In genomic region chr1:52876843-52877242, GRCh38 we compare ENCODE assay signal across 40 cellular contexts. TPM values are rescaled to one million over a fixed set of nuclear protein-coding genes. Genes with fewer than 3 reads are reported as not detected.
"Had no signal": no experiment of that assay in that cellular context is flagged by ENCODE, and none has a peak within 500 bp of the region (broad histone marks: within the 10 kb centered on the region; RNA-seq: fewer than 3 reads in every experiment).

No MANE protein-coding gene starts in this region.

- H3K27me3 Mint-ChIP-seq: activated CD4-positive, alpha-beta memory T cell treated with anti-CD3 and anti-CD28 coated beads, Interleukin-2, amount 10 ng/mL, durations not matched to agents 7 days and 5 days; activated naive CD8-positive, alpha-beta T cell treated with anti-CD3 and anti-CD28 coated beads, Interleukin-2, amount 10 ng/mL, durations not matched to agents 7 days and 5 days had no signal

- H3K36me3 ChIP-seq: ascending aorta, cardiac muscle cell had no signal

- H3K4me1 Mint-ChIP-seq: activated CD4-positive, alpha-beta memory T cell treated with anti-CD3 and anti-CD28 coated beads, Interleukin-2, amount 10 ng/mL, durations not matched to agents 7 days and 5 days; activated CD8-positive, alpha-beta memory T cell treated with anti-CD3 and anti-CD28 coated beads, Interleukin-2, amount 10 ng/mL, durations not matched to agents 7 days and 5 days; activated naive CD4-positive, alpha-beta T cell treated with anti-CD3 and anti-CD28 coated beads, Interleukin-2, amount 50 U/mL, for 24 hours; activated naive CD8-positive, alpha-beta T cell treated with anti-CD3 and anti-CD28 coated beads, Interleukin-2, amount 10 ng/mL, durations not matched to agents 7 days and 5 days; central memory CD8-positive, alpha-beta T cell; T-cell; T-helper 17 cell had no signal

- H3K9me3 ChIP-seq: ascending aorta, MG63 had no signal

- ATAC-seq: activated CD8-positive, alpha-beta memory T cell treated with anti-CD3 and anti-CD28 coated beads, Interleukin-2, amount 10 ng/mL, durations not matched to agents 7 days and 5 days; PC-3; Right ventricle myocardium inferior; SK-N-SH treated with all-trans-retinoic acid at 6 μM for 48 hours; T-cell; T-helper 17 cell had no signal

- H3K9me3 Mint-ChIP-seq: activated CD4-positive, alpha-beta memory T cell treated with anti-CD3 and anti-CD28 coated beads, Interleukin-2, amount 10 ng/mL, durations not matched to agents 7 days and 5 days; activated naive CD4-positive, alpha-beta T cell treated with anti-CD3 and anti-CD28 coated beads, Interleukin-2, amount 50 U/mL, for 24 hours; activated naive CD8-positive, alpha-beta T cell treated with anti-CD3 and anti-CD28 coated beads, Interleukin-2, amount 10 ng/mL, durations not matched to agents 7 days and 5 days; central memory CD8-positive, alpha-beta T cell; T-cell had no signal

- H3K27ac Mint-ChIP-seq: activated CD4-positive, alpha-beta memory T cell treated with anti-CD3 and anti-CD28 coated beads, Interleukin-2, amount 10 ng/mL, durations not matched to agents 7 days and 5 days; activated CD8-positive, alpha-beta memory T cell treated with anti-CD3 and anti-CD28 coated beads, Interleukin-2, amount 10 ng/mL, durations not matched to agents 7 days and 5 days; activated naive CD4-positive, alpha-beta T cell treated with anti-CD3 and anti-CD28 coated beads, Interleukin-2, amount 50 U/mL, for 24 hours; activated naive CD8-positive, alpha-beta T cell treated with anti-CD3 and anti-CD28 coated beads, Interleukin-2, amount 10 ng/mL, durations not matched to agents 7 days and 5 days; T-cell; T-helper 17 cell had no signal

- H3K36me3 Mint-ChIP-seq: activated CD8-positive, alpha-beta memory T cell treated with anti-CD3 and anti-CD28 coated beads, Interleukin-2, amount 10 ng/mL, durations not matched to agents 7 days and 5 days; activated naive CD4-positive, alpha-beta T cell treated with anti-CD3 and anti-CD28 coated beads, Interleukin-2, amount 50 U/mL, for 24 hours; activated naive CD8-positive, alpha-beta T cell treated with anti-CD3 and anti-CD28 coated beads, Interleukin-2, amount 10 ng/mL, durations not matched to agents 7 days and 5 days; T-cell had no signal

- H3K4me3 ChIP-seq: ascending aorta, cardiac muscle cell, MG63 had no signal

- H3K4me1 ChIP-seq: ascending aorta had no signal

- H3K4me3 Mint-ChIP-seq: activated CD4-positive, alpha-beta memory T cell treated with anti-CD3 and anti-CD28 coated beads, Interleukin-2, amount 10 ng/mL, durations not matched to agents 7 days and 5 days; activated CD8-positive, alpha-beta memory T cell treated with anti-CD3 and anti-CD28 coated beads, Interleukin-2, amount 10 ng/mL, durations not matched to agents 7 days and 5 days; activated naive CD4-positive, alpha-beta T cell treated with anti-CD3 and anti-CD28 coated beads, Interleukin-2, amount 50 U/mL, for 24 hours; activated naive CD8-positive, alpha-beta T cell treated with anti-CD3 and anti-CD28 coated beads, Interleukin-2, amount 10 ng/mL, durations not matched to agents 7 days and 5 days; central memory CD8-positive, alpha-beta T cell; T-cell; T-helper 17 cell had no signal

- H3K27ac ChIP-seq: ascending aorta, cardiac muscle cell, RWPE1, VCaP had no signal

- FAIRE-seq: RCC 7860 had no signal

- DNase-seq: activated CD4-positive, alpha-beta memory T cell treated with anti-CD3 and anti-CD28 coated beads, Interleukin-2, amount 10 ng/mL, durations not matched to agents 7 days and 5 days; activated CD4-positive, alpha-beta T cell treated with anti-CD3 and anti-CD28 coated beads for 1 hour; activated CD4-positive, alpha-beta T cell treated with anti-CD3 and anti-CD28 coated beads for 48 hours; activated CD4-positive, CD25-positive, alpha-beta regulatory T cell; activated CD8-positive, alpha-beta memory T cell treated with anti-CD3 and anti-CD28 coated beads for 24 hours; activated CD8-positive, alpha-beta memory T cell treated with anti-CD3 and anti-CD28 coated beads, Interleukin-2, amount 10 ng/mL, durations not matched to agents 7 days and 5 days; activated CD8-positive, alpha-beta memory T cell treated with anti-CD3 and anti-CD28 coated beads, Interleukin-2, amount 50 U/mL, for 48 hours; activated effector memory CD4-positive, alpha-beta T cell treated with Interleukin-2 at 50 U/mL for 16 hours; activated naive CD4-positive, alpha-beta T cell treated with Interleukin-2 at 50 U/mL for 16 hours; activated naive CD8-positive, alpha-beta T cell treated with anti-CD3 and anti-CD28 coated beads, Interleukin-2, amount 10 ng/mL, durations not matched to agents 7 days and 5 days; activated T-cell treated with anti-CD3 and anti-CD28 coated beads, Interleukin-2, amount 50 U/mL, for 48 hours; amygdala; Kasumi-1; KG1; MG63; MV-4-11; NCI-H1092; NCI-H1436 treated with DMSO at 0.1 percent for 48 hours; NCI-H1694 treated with DMSO at 0.1 percent for 48 hours; NCI-H2029 treated with DMSO at 0.1 percent for 48 hours; NCI-H2107; NCI-H2171; NCI-H510A; NCI-H526; NCI-H748 treated with DMSO at 0.1 percent for 48 hours; NK-92 treated with Interleukin-12 subunit alpha and Interleukin-12 subunit beta, amount 100 ng/mL, for 24 hours; PC-3; SIG-M5; T-cell; T-helper 17 cell had no signal

- H3K27me3 ChIP-seq: ascending aorta, cardiac muscle cell, MG63 had no signal

RNA-seq across cellular contexts. Expression of gene ZYG11A, which starts 34.3 kb away (rescaled TPM):
- total RNA-seq: ascending aorta, Right ventricle myocardium inferior, SK-MEL-5 had no signal
